Comparison of ENCODE assay signal across 24 cellular contexts in genomic region chr2:113005030-113005509, GRCh38. TPM values are rescaled to one million over a fixed set of nuclear protein-coding genes. Genes with fewer than 3 reads are reported as not detected.
A peak's percentile ranks its signal among the peaks of the same experiment; 100 is the strongest.
DNase-seq lines count a peak whose midpoint lies in the region; ATAC-seq and TF ChIP-seq lines count a peak whose summit lies in the region.
"Had no signal": no experiment of that assay in that cellular context is flagged by ENCODE, and none has a peak within 500 bp of the region (broad histone marks: within the 10 kb centered on the region; RNA-seq: fewer than 3 reads in every experiment).

TSS of gene IL36A (plus strand) at chr2:113005459. CDS start at chr2:113005872, 413 bp downstream.

- DNase-seq in HT1080 (ENCODE audit: low read depth) (peak; percentile 26), PC-9 (no peak), epithelial cell of prostate (ENCODE audit: low read depth, low spot score) (no peak), neuronal stem cell (ENCODE audit: low spot score) (no peak), WTC11 (ENCODE audit: low spot score) (no peak), EL (no peak), tibial nerve (ENCODE audit: low spot score in 2 of 2) (no peak)
- DNase-seq: Caco-2; CD4-positive, alpha-beta memory T cell; DMS 273 treated with DMSO at 0.1 percent for 48 hours; DMS79 treated with DMSO at 0.1 percent for 48 hours; Kasumi-1; MG63; NCI-H1105 treated with DMSO at 0.1 percent for 48 hours; NCI-H2029 treated with DMSO at 0.1 percent for 48 hours; NCI-H2171; NCI-H345; NCI-H524; NCI-H82; Peyer's patch had no signal

- WGBS in neuronal stem cell (ENCODE audit: extremely low coverage in 2 of 2, insufficient read length in 2 of 2, insufficient replicate concordance in 1 of 2), 2 donors: no CpG with 5 or more reads among the region's 3 CpGs
- 77 to 89% methylated on average over 3 of the region's 3 CpGs for WGBS in tibial nerve, 2 donors

- no peak within 1 kb of the TSS for H4K8ac ChIP-seq in neuronal stem cell (ENCODE audit: low read depth, low read length)

- no peak within 1 kb of the TSS for H3K27ac ChIP-seq in PC-9
- H3K27ac ChIP-seq in epithelial cell of prostate: peak within 1 kb of the TSS; percentile 49
- no peak within 1 kb of the TSS for H3K27ac ChIP-seq in neuronal stem cell (replicated peaks; ENCODE audit: low read length)
- H3K27ac ChIP-seq in tibial nerve: no peak within 1 kb of the TSS
- H3K27ac ChIP-seq: BLaER1, Peyer's patch, SJSA1 had no signal

- no peak within 1 kb of the TSS for H3K4me2 ChIP-seq in PC-9
- no peak within 1 kb of the TSS for H3K4me2 ChIP-seq in neuronal stem cell (ENCODE audit: insufficient read depth, low read length, poor library complexity, severe bottlenecking)
- H3K4me2 ChIP-seq: BLaER1 had no signal

- H3K23ac ChIP-seq in neuronal stem cell (ENCODE audit: low read depth, low read length, poor library complexity): no peak within 1 kb of the TSS

- no peak within 1 kb of the TSS for H2BK12ac ChIP-seq in neuronal stem cell (ENCODE audit: low read length)

- peaks cover 3% of the 10 kb centered on the region; the same call in 1 of the 2 replicates for H3K4me1 ChIP-seq in PC-9 (replicated peaks; ENCODE audit: insufficient read depth)
- no peaks in the 10 kb centered on the region for H3K4me1 ChIP-seq in neuronal stem cell (ENCODE audit: control insufficient read depth in 2 of 2, insufficient read depth in 1 of 2, low read depth in 1 of 2, low read length in 2 of 2)
- H3K4me1 ChIP-seq in tibial nerve: no peaks in the 10 kb centered on the region
- H3K4me1 ChIP-seq: BLaER1, Caco-2, Peyer's patch, SJSA1 had no signal

- no peaks in the 10 kb centered on the region for H3K79me2 ChIP-seq in PC-9 (ENCODE audit: low read depth)

- H2BK15ac ChIP-seq in neuronal stem cell (ENCODE audit: low read length): no peak within 1 kb of the TSS

- no peak for ATAC-seq in WTC11
- ATAC-seq: Right ventricle myocardium inferior had no signal

- H3K18ac ChIP-seq in neuronal stem cell (ENCODE audit: low read length): no peak within 1 kb of the TSS

- no peak within 1 kb of the TSS for H3K4me3 Mint-ChIP-seq in WTC11
- H3K4me3 Mint-ChIP-seq: CD4-positive, alpha-beta memory T cell had no signal

- H3K4me1 Mint-ChIP-seq in WTC11: no peaks in the 10 kb centered on the region

- H3K27me3 ChIP-seq in PC-9 (ENCODE audit: insufficient read depth, low read depth) (no peaks in the 10 kb centered on the region), neuronal stem cell (ENCODE audit: control insufficient read depth in 3 of 3, insufficient read depth in 3 of 3, low read depth in 1 of 3, low read length in 3 of 3) (peaks cover 0 to 14% (median 0%) of the 10 kb centered on the region in 3 experiments), tibial nerve (no peaks in the 10 kb centered on the region)
- H3K27me3 ChIP-seq: BLaER1, MG63, Peyer's patch, SJSA1 had no signal

- no peak within 1 kb of the TSS for H2BK120ac ChIP-seq in neuronal stem cell (ENCODE audit: low read depth, low read length)

- peak within 1 kb of the TSS; percentile 27 for H3K14ac ChIP-seq in neuronal stem cell (ENCODE audit: low read length)

- H3K9me3 ChIP-seq in PC-9 (ENCODE audit: insufficient read depth, low read depth) (peaks cover 17% of the 10 kb centered on the region), neuronal stem cell (replicated peaks in 1 of 2; ENCODE audit: control insufficient read depth in 2 of 2, insufficient read depth in 1 of 2, low read depth in 1 of 2, low read length in 2 of 2) (peaks cover 0 to 7% of the 10 kb centered on the region in 2 donors), tibial nerve (peaks cover 0 to 13% (median 0%) of the 10 kb centered on the region in 4 donors)

- peaks cover 44% of the 10 kb centered on the region for H3K9me3 Mint-ChIP-seq in WTC11

- no peaks in the 10 kb centered on the region for H3K9me2 ChIP-seq in PC-9 (ENCODE audit: insufficient read depth)

- no peak for TF ChIP-seq EP300 in tibial nerve (IDR thresholded peaks at IDR 0.05)

- TF ChIP-seq POLR2A in tibial nerve (IDR thresholded peaks at IDR 0.05): no peak

- TF ChIP-seq CTCF in PC-9 (conservative IDR thresholded peaks at IDR 0.05) (no peak), WTC11 (IDR thresholded peaks at IDR 0.05) (no peak), tibial nerve (IDR thresholded peaks at IDR 0.05) (no peak)

- no peaks in the 10 kb centered on the region for H3K36me3 ChIP-seq in PC-9 (ENCODE audit: low read depth)
- no peaks in the 10 kb centered on the region for H3K36me3 ChIP-seq in neuronal stem cell (replicated peaks in 1 of 2; ENCODE audit: control insufficient read depth in 2 of 2, insufficient read depth in 2 of 2, low read length in 2 of 2)
- H3K36me3 ChIP-seq in tibial nerve: no peaks in the 10 kb centered on the region
- H3K36me3 ChIP-seq: BLaER1, MG63, Peyer's patch, SJSA1 had no signal

- no peak within 1 kb of the TSS for H3K4me3 ChIP-seq in PC-9
- H3K4me3 ChIP-seq in neuronal stem cell (ENCODE audit: low read length in 2 of 2): no peak within 1 kb of the TSS
- no peak within 1 kb of the TSS for H3K4me3 ChIP-seq in tibial nerve
- H3K4me3 ChIP-seq: BLaER1, MG63, Peyer's patch, SJSA1 had no signal

- no peak within 1 kb of the TSS for H2BK5ac ChIP-seq in neuronal stem cell (ENCODE audit: low read length)

- H3F3A ChIP-seq in PC-9 (ENCODE audit: insufficient read depth, low read depth): peaks cover 1% of the 10 kb centered on the region; the same call in 1 of the 2 replicates

- no peak within 1 kb of the TSS for H3K4ac ChIP-seq in neuronal stem cell (ENCODE audit: low read length)

- H4K20me1 ChIP-seq in PC-9 (ENCODE audit: insufficient read depth): no peaks in the 10 kb centered on the region
- H4K20me1 ChIP-seq: BLaER1 had no signal

- CTCF ChIA-PET in PC-9 (lab: Charles Lee) (no interaction called here), WTC11 (lab: Charles Lee) (no interaction called here)

- no peak within 1 kb of the TSS for H3K27ac Mint-ChIP-seq in WTC11

- H2AK5ac ChIP-seq in neuronal stem cell (ENCODE audit: low read depth, low read length): no peak within 1 kb of the TSS

- H3K36me3 Mint-ChIP-seq in WTC11: peaks cover 18% of the 10 kb centered on the region

- intact Hi-C loops in PC-9 (cut with micrococcal nuclease; ENCODE audit: unreplicated experiment): no loop called here

- no TSS peak for BruUV-seq in PC-9 (replicated peaks; lab: Mats Ljungman, UMichigan)

- H3K9ac ChIP-seq in neuronal stem cell (ENCODE audit: low read depth, low read length, poor library complexity): no peak within 1 kb of the TSS
- H3K9ac ChIP-seq: BLaER1 had no signal

- H3K27me3 Mint-ChIP-seq in WTC11 (ENCODE audit: low read depth): peaks cover 32% of the 10 kb centered on the region
- H3K27me3 Mint-ChIP-seq: CD4-positive, alpha-beta memory T cell had no signal

- H2AFZ ChIP-seq in PC-9: peak within 1 kb of the TSS; percentile 68; the same call in 1 of the 2 replicates
- H2AFZ ChIP-seq in neuronal stem cell (ENCODE audit: low read length): no peak within 1 kb of the TSS

- H4K91ac ChIP-seq in neuronal stem cell (ENCODE audit: low read depth, low read length, poor library complexity): no peak within 1 kb of the TSS

- POLR2A ChIA-PET in PC-9 (lab: Charles Lee; ENCODE audit: unreplicated experiment) (no interaction called here), WTC11 (lab: Charles Lee) (no interaction called here)

- H3K79me1 ChIP-seq in neuronal stem cell (ENCODE audit: low read depth, low read length): no peaks in the 10 kb centered on the region

TF ChIP-seq in WTC11, 78 proteins besides CTCF, POLR2A, EP300 and RAD21:
- TF ChIP-seq TEAD1 (CRISPR knock-in tag; IDR thresholded peaks at IDR 0.05) (no peak), GTF2I (CRISPR knock-in tag; conservative IDR thresholded peaks at IDR 0.05) (no peak), NFATC4 (CRISPR knock-in tag; IDR thresholded peaks at IDR 0.05) (no peak)
TF ChIP-seq in WTC11: peak in this region for 0.

RNA-seq across cellular contexts. Expression of gene IL36A, which starts in this region (rescaled TPM):
- total RNA-seq in HT1080 (2014; rRNA removed; shearing (Covaris generic)): not detected in 2 replicates
- not detected in 2 replicates for polyA plus RNA-seq in HT1080 (2015; cell fraction: cytosol; rRNA removed)
- polyA plus RNA-seq in HT1080 (2015; cell fraction: nucleus; rRNA removed): not detected in 2 replicates
- total RNA-seq in PC-9 (2021): not detected in 2 replicates
- not detected for polyA plus RNA-seq in neuronal stem cell (2013, experiment 1 of 2)
- not detected for polyA plus RNA-seq in neuronal stem cell (2013, experiment 2 of 2)
- not detected in 3 replicates for total RNA-seq in WTC11 (2021)
- total RNA-seq in tibial nerve: not detected
- total RNA-seq: Caco-2; CD4-positive, alpha-beta memory T cell; H4; Peyer's patch; Right ventricle myocardium inferior; SJSA1 had no signal

Comparison
In these comparisons a context has a peak if more than half of its experiments do, and no peak if none do; other contexts are left out.
1. Peak in DNase-seq in HT1080; RNA of the gene not detected or under 1 TPM.